Comparison of ENCODE assay signal across 11 cellular contexts in genomic region chr1:31412205-31412604, GRCh38. TPM values are rescaled to one million over a fixed set of nuclear protein-coding genes. Genes with fewer than 3 reads are reported as not detected.
DNase-seq lines count a peak whose midpoint lies in the region; ATAC-seq and TF ChIP-seq lines count a peak whose summit lies in the region.
"Had no signal": no experiment of that assay in that cellular context is flagged by ENCODE, and none has a peak within 500 bp of the region (broad histone marks: within the 10 kb centered on the region; RNA-seq: fewer than 3 reads in every experiment).

No MANE protein-coding gene starts in this region.

- H3K36me3 Mint-ChIP-seq in activated CD4-positive, alpha-beta T cell treated with anti-CD3 and anti-CD28 coated beads, Interleukin-2, amount 10 ng/mL, durations not matched to agents 7 days and 5 days (ENCODE audit: low read depth) = no peaks in the 10 kb centered on the region
- H3K36me3 Mint-ChIP-seq in T-helper 17 cell (ENCODE audit: low read depth) = peaks cover 7% of the 10 kb centered on the region

- no peak overlapping the region for H2AFZ ChIP-seq in fibroblast of lung (ENCODE audit: low read length)

- CTCF ChIA-PET in activated CD4-positive, alpha-beta T cell treated with anti-CD3 and anti-CD28 coated beads, Interleukin-2, amount 10 ng/mL, durations not matched to agents 7 days and 5 days (lab: Charles Lee) = interaction anchor here (0.6 kb wide), 1 partner anchor 75 kb away, joined by 4 read pairs; no protein-coding TSS in a partner anchor

- no peak for ATAC-seq in T-helper 17 cell
- ATAC-seq in GM18873 (IDR thresholded peaks at IDR 0.05; ENCODE audit: low FRiP score, unreplicated experiment) = no peak
- ATAC-seq in HG02840 (IDR thresholded peaks at IDR 0.05; ENCODE audit: low FRiP score, unreplicated experiment) = no peak

- no peak overlapping the region for H3K9ac ChIP-seq in fibroblast of lung (ENCODE audit: insufficient read depth, low read length)
- no peak overlapping the region for H3K9ac ChIP-seq in skeletal muscle satellite cell (ENCODE audit: low read depth, low read length)

- H3K4me1 Mint-ChIP-seq in activated CD4-positive, alpha-beta T cell treated with anti-CD3 and anti-CD28 coated beads, Interleukin-2, amount 10 ng/mL, durations not matched to agents 7 days and 5 days = peaks cover 7% of the 10 kb centered on the region
- peaks cover 8% of the 10 kb centered on the region for H3K4me1 Mint-ChIP-seq in T-helper 17 cell

- H3K4me3 ChIP-seq in fibroblast of lung (replicated peaks in 1 of 4; ENCODE audit: control extremely low read depth in 1 of 4, insufficient read depth in 1 of 4, low read depth in 3 of 4, low read length in 4 of 4) (no peak overlapping the region), skeletal muscle satellite cell (ENCODE audit: low read length) (no peak overlapping the region)
- H3K4me3 ChIP-seq in effector memory CD4-positive, alpha-beta T cell (ENCODE audit: insufficient read depth, low read depth, low read length, poor library complexity, severe bottlenecking) = no peak overlapping the region

- H3K4me3 Mint-ChIP-seq in activated CD4-positive, alpha-beta T cell treated with anti-CD3 and anti-CD28 coated beads, Interleukin-2, amount 10 ng/mL, durations not matched to agents 7 days and 5 days = peak overlapping the region; percentile 54
- peak overlapping the region; percentile 98 for H3K4me3 Mint-ChIP-seq in T-helper 17 cell

- H3K4me2 ChIP-seq in fibroblast of lung (ENCODE audit: extremely low read depth, insufficient read depth, low read length) (peak overlapping the region; percentile 92), skeletal muscle satellite cell (ENCODE audit: low read length) (peak overlapping the region; percentile 97)

- peaks cover 57% of the 10 kb centered on the region for H3K27me3 Mint-ChIP-seq in activated CD4-positive, alpha-beta T cell treated with anti-CD3 and anti-CD28 coated beads, Interleukin-2, amount 10 ng/mL, durations not matched to agents 7 days and 5 days
- peaks cover 81% of the 10 kb centered on the region for H3K27me3 Mint-ChIP-seq in T-helper 17 cell

- H3K79me2 ChIP-seq in fibroblast of lung (ENCODE audit: control insufficient read depth, insufficient read depth, low read length) = peaks cover 38% of the 10 kb centered on the region

- H3K9me3 ChIP-seq in T-helper 17 cell (ENCODE audit: control insufficient read depth, low read length, poor library complexity, severe bottlenecking) = no peaks in the 10 kb centered on the region
- H3K9me3 ChIP-seq in fibroblast of lung (ENCODE audit: control insufficient read depth, insufficient read depth, low read depth, low read length) = no peaks in the 10 kb centered on the region
- no peaks in the 10 kb centered on the region for H3K9me3 ChIP-seq in skeletal muscle satellite cell (replicated peaks; ENCODE audit: low read length)
- no peaks in the 10 kb centered on the region for H3K9me3 ChIP-seq in effector memory CD4-positive, alpha-beta T cell (ENCODE audit: control insufficient read depth, low read length)

- TF ChIP-seq CTCF in fibroblast of lung (conservative IDR thresholded peaks at IDR 0.05 in 1 of 2, IDR thresholded peaks at IDR 0.05 in 1 of 2; ENCODE audit: low read depth in 1 of 2, low read length in 2 of 2) = no peak

- H3K27ac ChIP-seq in fibroblast of lung (ENCODE audit: insufficient read depth, low read length) = no peak overlapping the region
- H3K27ac ChIP-seq in effector memory CD4-positive, alpha-beta T cell (ENCODE audit: insufficient read depth, low read length, poor library complexity, severe bottlenecking) = no peak overlapping the region
- H3K27ac ChIP-seq: GM23248 had no signal

- DNase-seq in activated CD4-positive, alpha-beta T cell treated with anti-CD3 and anti-CD28 coated beads, Interleukin-2, amount 10 ng/mL, durations not matched to agents 7 days and 5 days = no peak
- DNase-seq in activated CD4-positive, alpha-beta T cell treated with anti-CD3 and anti-CD28 coated beads, Interleukin-2, amount 50 U/mL, for 1 hour = no peak
- DNase-seq in T-helper 17 cell (no peak), fibroblast of lung (ENCODE audit: low read depth in 2 of 2) (no peak)
- DNase-seq in effector memory CD4-positive, alpha-beta T cell = no peak
- DNase-seq: activated effector memory CD4-positive, alpha-beta T cell treated with anti-CD3 and anti-CD28 coated beads, Interleukin-2, amount 50 U/mL, for 16 hours; cortex of kidney; GM23248 had no signal

- H3K27me3 ChIP-seq in fibroblast of lung (ENCODE audit: control insufficient read depth, insufficient read depth, low read length) (no peaks in the 10 kb centered on the region), skeletal muscle satellite cell (ENCODE audit: control insufficient read depth, insufficient read depth, low read length) (no peaks in the 10 kb centered on the region)
- peaks cover 17% of the 10 kb centered on the region for H3K27me3 ChIP-seq in effector memory CD4-positive, alpha-beta T cell (replicated peaks; ENCODE audit: control insufficient read depth, insufficient read depth, low read length, poor library complexity, severe bottlenecking)

- H3K9me3 Mint-ChIP-seq in activated CD4-positive, alpha-beta T cell treated with anti-CD3 and anti-CD28 coated beads, Interleukin-2, amount 10 ng/mL, durations not matched to agents 7 days and 5 days = no peaks in the 10 kb centered on the region

- H4K20me1 ChIP-seq in fibroblast of lung (ENCODE audit: control insufficient read depth, extremely low read depth, insufficient read depth, low read length) = no peaks in the 10 kb centered on the region

- H3K36me3 ChIP-seq in fibroblast of lung (ENCODE audit: control insufficient read depth, insufficient read depth, low read length) (peaks cover 4% of the 10 kb centered on the region), skeletal muscle satellite cell (ENCODE audit: insufficient read depth, low read length) (no peaks in the 10 kb centered on the region)
- no peaks in the 10 kb centered on the region for H3K36me3 ChIP-seq in effector memory CD4-positive, alpha-beta T cell (ENCODE audit: control insufficient read depth, insufficient read depth, low read length)

- H3K4me1 ChIP-seq in fibroblast of lung (ENCODE audit: control insufficient read depth, extremely low read depth, insufficient read depth, low read length) (peaks cover 30% of the 10 kb centered on the region), skeletal muscle satellite cell (ENCODE audit: control insufficient read depth, insufficient read depth, low read length) (peaks cover 34% of the 10 kb centered on the region)
- H3K4me1 ChIP-seq in effector memory CD4-positive, alpha-beta T cell (ENCODE audit: control insufficient read depth, insufficient read depth, low read length, poor library complexity, severe bottlenecking) = peaks cover 11% of the 10 kb centered on the region

- no peak overlapping the region for H3K27ac Mint-ChIP-seq in activated CD4-positive, alpha-beta T cell treated with anti-CD3 and anti-CD28 coated beads, Interleukin-2, amount 10 ng/mL, durations not matched to agents 7 days and 5 days
- peak overlapping the region; percentile 21 for H3K27ac Mint-ChIP-seq in T-helper 17 cell

- POLR2A ChIA-PET in activated CD4-positive, alpha-beta T cell treated with anti-CD3 and anti-CD28 coated beads, Interleukin-2, amount 10 ng/mL, durations not matched to agents 7 days and 5 days (lab: Charles Lee) = no interaction called here

RNA-seq across cellular contexts. Expression of gene SERINC2, which starts 0.8 kb away (rescaled TPM):
- under 1 TPM in 1 of 2 experiments, not detected in 1; 0.20 TPM for total RNA-seq in activated CD4-positive, alpha-beta T cell treated with anti-CD3 and anti-CD28 coated beads, Interleukin-2, amount 10 ng/mL, durations not matched to agents 7 days and 5 days
- total RNA-seq in T-helper 17 cell (under 1 TPM in 1 of 2 donors, not detected in 1; 0.32 TPM), fibroblast of lung (6.7 and 28.4 TPM in 2 replicates)
- polyA plus RNA-seq in fibroblast of lung = 104 and 229 TPM in 2 replicates
- 156 and 349 TPM in 2 replicates for polyA plus RNA-seq in fibroblast of lung (2012)
- polyA minus RNA-seq in fibroblast of lung (ENCODE audit: low replicate concordance) = 329 and 427 TPM in 2 replicates
- total RNA-seq in skeletal muscle satellite cell (2012; rRNA removed) = 8.1 and 12.0 TPM in 2 replicates

RNA-seq across cellular contexts. Expression of gene FABP3, which starts 39.3 kb away (rescaled TPM):
- not detected for total RNA-seq in activated CD4-positive, alpha-beta T cell treated with anti-CD3 and anti-CD28 coated beads, Interleukin-2, amount 10 ng/mL, durations not matched to agents 7 days and 5 days
- not detected for total RNA-seq in T-helper 17 cell
- 116 and 554 TPM in 2 replicates for total RNA-seq in fibroblast of lung
- 275 and 664 TPM in 2 replicates for polyA plus RNA-seq in fibroblast of lung
- 179 and 377 TPM in 2 replicates for polyA plus RNA-seq in fibroblast of lung (2012)
- polyA minus RNA-seq in fibroblast of lung (ENCODE audit: low replicate concordance) = 81.9 and 185 TPM in 2 replicates
- 62.9 and 214 TPM in 2 replicates for total RNA-seq in skeletal muscle satellite cell (2012; rRNA removed)

Comparison
In these comparisons a context has a peak if more than half of its experiments do, and no peak if none do; other contexts are left out.
1. RNA of gene FABP3, which starts 39.3 kb away (total RNA-seq): 116 to 554 TPM in fibroblast of lung; not detected in activated CD4-positive, alpha-beta T cell treated with anti-CD3 and anti-CD28 coated beads, Interleukin-2, amount 10 ng/mL, durations not matched to agents 7 days and 5 days and not detected in T-helper 17 cell; every median in the first group is over 100 times any median in the second.